In genomic region chr1:13451399-13451965, GRCh38 we compare ENCODE assay signal across 18 cellular contexts. TPM values are rescaled to one million over a fixed set of nuclear protein-coding genes. Genes with fewer than 3 reads are reported as not detected.
"Had no signal": no experiment of that assay in that cellular context is flagged by ENCODE, and none has a peak within 500 bp of the region (broad histone marks: within the 10 kb centered on the region; RNA-seq: fewer than 3 reads in every experiment).

No MANE protein-coding gene starts in this region.

- H3K36me3 Mint-ChIP-seq: naive thymus-derived CD4-positive, alpha-beta T cell; stimulated activated effector memory CD8-positive, alpha-beta T cell treated with anti-CD3 and anti-CD28 coated beads, Interleukin-12 subunit alpha, Interleukin-12 subunit beta, amount 100 ng/mL, for 72 hours had no signal

- H3K4me1 ChIP-seq: transverse colon had no signal

- H3K9me3 Mint-ChIP-seq: effector memory CD8-positive, alpha-beta T cell; stimulated activated effector memory CD8-positive, alpha-beta T cell treated with anti-CD3 and anti-CD28 coated beads, Interleukin-12 subunit alpha, Interleukin-12 subunit beta, amount 100 ng/mL, for 72 hours had no signal

- H3K9me3 ChIP-seq: neutrophil, transverse colon had no signal

- DNase-seq: activated CD4-positive, alpha-beta T cell treated with anti-CD3 and anti-CD28 coated beads, Interleukin-2, amount 50 U/mL, for 4 hours; activated naive CD4-positive, alpha-beta T cell treated with anti-CD3 and anti-CD28 coated beads, Interleukin-2, amount 50 U/mL, for 16 hours; activated T-cell treated with anti-CD3 and anti-CD28 coated beads, Interleukin-2, amount 50 U/mL, for 1 hour; effector memory CD8-positive, alpha-beta T cell; hippocampal formation; naive thymus-derived CD4-positive, alpha-beta T cell; retina; T-helper 17 cell; transverse colon had no signal

- H3K27me3 ChIP-seq: neutrophil had no signal

- H3K27ac ChIP-seq: epithelial cell of prostate, neutrophil, skin epidermis, transverse colon had no signal

- H3K36me3 ChIP-seq: neutrophil, transverse colon had no signal

- ATAC-seq: activated CD4-positive, CD25-positive, alpha-beta regulatory T cell treated with anti-CD3 and anti-CD28 coated beads, Interleukin-2, amount 50 U/mL, for 24 hours; effector memory CD8-positive, alpha-beta T cell; naive thymus-derived CD4-positive, alpha-beta T cell; stimulated activated effector memory CD8-positive, alpha-beta T cell treated with anti-CD3 and anti-CD28 coated beads, Interleukin-12 subunit alpha, Interleukin-12 subunit beta, amount 100 ng/mL, for 72 hours; T-helper 17 cell had no signal

- H3K4me1 Mint-ChIP-seq: naive thymus-derived CD4-positive, alpha-beta T cell; stimulated activated effector memory CD8-positive, alpha-beta T cell treated with anti-CD3 and anti-CD28 coated beads, Interleukin-12 subunit alpha, Interleukin-12 subunit beta, amount 100 ng/mL, for 72 hours; T-helper 17 cell had no signal

- H3K27ac Mint-ChIP-seq: effector memory CD8-positive, alpha-beta T cell; naive thymus-derived CD4-positive, alpha-beta T cell; stimulated activated effector memory CD8-positive, alpha-beta T cell treated with anti-CD3 and anti-CD28 coated beads, Interleukin-12 subunit alpha, Interleukin-12 subunit beta, amount 100 ng/mL, for 72 hours; T-helper 17 cell had no signal

- H3K4me3 ChIP-seq: skin epidermis, transverse colon had no signal

- H3K4me3 Mint-ChIP-seq: effector memory CD8-positive, alpha-beta T cell; naive thymus-derived CD4-positive, alpha-beta T cell; stimulated activated effector memory CD8-positive, alpha-beta T cell treated with anti-CD3 and anti-CD28 coated beads, Interleukin-12 subunit alpha, Interleukin-12 subunit beta, amount 100 ng/mL, for 72 hours; T-helper 17 cell had no signal

RNA-seq across cellular contexts. Expression of gene PRAMEF20, which starts 41.2 kb away (rescaled TPM):
- total RNA-seq: glomerular endothelial cell; kidney epithelial cell; lung microvascular endothelial cell; mononuclear cell; naive thymus-derived CD4-positive, alpha-beta T cell; T-helper 17 cell; transverse colon had no signal
- polyA plus RNA-seq: naive thymus-derived CD4-positive, alpha-beta T cell had no signal
